In genomic region chr12:131100031-131100674, GRCh38 we compare ENCODE assay signal across 1 cellular context.
TF ChIP-seq lines count a peak whose summit lies in the region.

No MANE protein-coding gene starts in this region.

TF ChIP-seq in HepG2, 621 proteins besides CTCF, POLR2A, EP300 and RAD21 (continued from another document):
- TF ChIP-seq NONO (IDR thresholded peaks at IDR 0.05), result 0 out of 2 replicates have a peak, but pooled peaks have one; percentile 44
- no peak for TF ChIP-seq NONO (CRISPR knock-in tag; conservative IDR thresholded peaks at IDR 0.05)
- 0 out of 2 replicates have a peak, but pooled peaks have one; percentile 14 for TF ChIP-seq IKZF1 (IDR thresholded peaks at IDR 0.05)
